In genomic region chr6:148177589-148178233, GRCh38 we compare ENCODE assay signal across 8 cellular contexts.
DNase-seq lines count a peak whose midpoint lies in the region; ATAC-seq, FAIRE-seq and TF ChIP-seq lines count a peak whose summit lies in the region.

No MANE protein-coding gene starts in this region.

- peaks cover 0 to 5% (median 2%) of the 10 kb centered on the region in 4 experiments; a peak in 3 of 7 replicates for H3K4me1 ChIP-seq in H1 (replicated peaks in 1 of 4; ENCODE audit: control insufficient read depth in 3 of 4, insufficient read depth in 4 of 4, low read length in 3 of 4)

- H3K4ac ChIP-seq in H1 (replicated peaks; ENCODE audit: insufficient read length, low read depth, low read length) = no peak overlapping the region

- CTCF ChIA-PET in H1 (lab: Charles Lee; ENCODE audit: partially characterized antibody) = interaction anchor here (0.5 to 3.2 kb wide), 59 partner anchors 8 to 796 kb away, joined by 3 to 25 read pairs (median 4); no protein-coding TSS in a partner anchor

- no peak overlapping the region for H3K23ac ChIP-seq in H1 (ENCODE audit: insufficient read length)

- 66% methylated on average over 10 of the region's 10 CpGs; no CpG with 5 or more reads in 1 of the 2 experiments for WGBS in H1 (ENCODE audit: extremely low coverage in 1 of 2, insufficient coverage in 1 of 2, insufficient read length in 1 of 2, insufficient replicate concordance in 2 of 2, low coverage in 1 of 2, low lambda C conversion rate in 2 of 2, missing lambda C conversion rate in 1 of 2), 2 experiments

- no peak overlapping the region for H4K8ac ChIP-seq in H1 (ENCODE audit: extremely low read depth, insufficient read depth, low read length)

- POLR2A ChIA-PET in H1 (lab: Charles Lee; ENCODE audit: partially characterized antibody) = no interaction called here

- H3K27ac ChIP-seq in H1 (ENCODE audit: low read depth, low read length) = no peak overlapping the region

- H3K18ac ChIP-seq in H1 (ENCODE audit: extremely low read depth, low read length) = no peak overlapping the region

- no peak overlapping the region for H2BK120ac ChIP-seq in H1 (replicated peaks; ENCODE audit: low read depth, low read length)

- H4K5ac ChIP-seq in H1 (ENCODE audit: insufficient read length, low read depth, low read length) = no peak overlapping the region

- no peak overlapping the region for H2BK5ac ChIP-seq in H1 (ENCODE audit: low read depth, low read length)

- no peaks in the 10 kb centered on the region for H3K36me3 ChIP-seq in H1 (ENCODE audit: control insufficient read depth in 2 of 4, insufficient read depth in 4 of 4, low read length in 3 of 4)

- H3K9me3 ChIP-seq in H1 (ENCODE audit: insufficient read depth in 2 of 2, low read depth in 1 of 2, low read length in 1 of 2) = peaks cover 0 to 6% of the 10 kb centered on the region in 2 experiments; a peak in 1 of 4 replicates

- TF ChIP-seq POLR2A in H1 (IDR thresholded peaks at IDR 0.05; ENCODE audit: control extremely low read depth in 1 of 2, low read depth in 2 of 2, low read length in 2 of 2) = no peak

- peak; percentile 80 for DNase-seq in DMS53 (lab: John Stamatoyannopoulos, UW)
- DNase-seq in HTR-8/SVneo (ENCODE audit: insufficient read length, low spot score) = peak; percentile 13
- DNase-seq in T-helper 9 cell = peak; percentile 38
- peak; percentile 50 to 89 for DNase-seq in H1 (ENCODE audit: low read depth in 1 of 2, low spot score in 2 of 2)
- DNase-seq in lung microvascular endothelial cell (ENCODE audit: low read depth in 2 of 2) = peak; percentile 74 to 78
- peak; percentile 52 for DNase-seq in ureter (ENCODE audit: low spot score)

- FAIRE-seq in HTR-8/SVneo (lab: Jason Lieb, UNC) = no peak
- peak; percentile 55 for FAIRE-seq in H1 (lab: Jason Lieb, UNC)

- no peak overlapping the region for H2AFZ ChIP-seq in H1 (ENCODE audit: low read length)

- H2BK12ac ChIP-seq in H1 (ENCODE audit: low read depth, low read length) = no peak overlapping the region

- H3K9ac ChIP-seq in H1 (replicated peaks in 1 of 4; ENCODE audit: extremely low read depth in 1 of 4, low read depth in 3 of 4, low read length in 3 of 4) = no peak overlapping the region

- H3K4me3 ChIP-seq in H1 (ENCODE audit: extremely low read depth in 1 of 4, insufficient read depth in 2 of 4, low read depth in 3 of 4, low read length in 4 of 4) = no peak overlapping the region

- no peak overlapping the region; the same call in 1 of the 2 replicates for H2AK5ac ChIP-seq in H1 (ENCODE audit: low read depth, low read length)

- peak; percentile 80 to 81 for TF ChIP-seq RAD21 in H1 (IDR thresholded peaks at IDR 0.05 in 1 of 2, conservative IDR thresholded peaks at IDR 0.05 in 1 of 2; ENCODE audit: low read depth in 2 of 2, low read length in 2 of 2)

- H3K23me2 ChIP-seq in H1 (ENCODE audit: low read depth, low read length) = no peaks in the 10 kb centered on the region

- no peak for TF ChIP-seq EP300 in H1 (IDR thresholded peaks at IDR 0.05; ENCODE audit: borderline replicate concordance in 1 of 2, low read depth in 2 of 2, low read length in 2 of 2)

- no peak overlapping the region for H3K14ac ChIP-seq in H1 (ENCODE audit: insufficient read length)

- no peaks in the 10 kb centered on the region for H3K79me1 ChIP-seq in H1 (ENCODE audit: low read depth, low read length)

- no peak overlapping the region for H2BK15ac ChIP-seq in H1 (ENCODE audit: low read length)

- TF ChIP-seq CTCF in H1 (IDR thresholded peaks at IDR 0.05; ENCODE audit: control extremely low read depth in 1 of 3, insufficient read depth in 1 of 3, low read depth in 1 of 3, low read length in 3 of 3) = peak; percentile 39 to 87 (median 71)

- ATAC-seq in HG03442 (IDR thresholded peaks at IDR 0.05; ENCODE audit: unreplicated experiment) = no peak
- ATAC-seq in GM21825 (IDR thresholded peaks at IDR 0.05; ENCODE audit: unreplicated experiment) = no peak

- no peak overlapping the region for H4K91ac ChIP-seq in H1 (replicated peaks; ENCODE audit: insufficient read length, low read length)

- H3K27me3 ChIP-seq in H1 (replicated peaks in 1 of 4; ENCODE audit: control insufficient read depth in 3 of 4, extremely low read depth in 1 of 4, insufficient read depth in 3 of 4, low read length in 3 of 4) = no peaks in the 10 kb centered on the region

- H3K79me2 ChIP-seq in H1 (ENCODE audit: control insufficient read depth in 1 of 2, insufficient read depth in 2 of 2, low read length in 2 of 2) = no peaks in the 10 kb centered on the region

- no peak overlapping the region for H2BK20ac ChIP-seq in H1 (ENCODE audit: low read length)

- H3K4me2 ChIP-seq in H1 (ENCODE audit: insufficient read depth in 1 of 2, low read depth in 2 of 2, low read length in 2 of 2) = no peak overlapping the region

- no peak overlapping the region for H3K56ac ChIP-seq in H1 (replicated peaks; ENCODE audit: insufficient read length, low read depth, low read length)

- no peaks in the 10 kb centered on the region for H4K20me1 ChIP-seq in H1 (replicated peaks in 1 of 2; ENCODE audit: control insufficient read depth in 1 of 2, insufficient read depth in 2 of 2, low read length in 2 of 2)

TF ChIP-seq in H1, 55 proteins besides CTCF, POLR2A, EP300 and RAD21:
- peak; percentile 41; the same call in 1 of the 2 replicates for TF ChIP-seq CEBPB (IDR thresholded peaks at IDR 0.05; ENCODE audit: low read depth, low read length)
- no peak for TF ChIP-seq TCF12 (IDR thresholded peaks at IDR 0.05; ENCODE audit: low read depth, low read length)
- no peak for TF ChIP-seq RBBP5 (IDR thresholded peaks at IDR 0.05; ENCODE audit: borderline replicate concordance, low read depth, low read length)
- no peak for TF ChIP-seq KDM5A (IDR thresholded peaks at IDR 0.05; ENCODE audit: low read length)
- no peak for TF ChIP-seq EZH2 (IDR thresholded peaks at IDR 0.05; ENCODE audit: low read depth, low read length, severe bottlenecking)
- TF ChIP-seq CBX8 (IDR thresholded peaks at IDR 0.05; ENCODE audit: borderline replicate concordance, low read depth, low read length) = no peak
- TF ChIP-seq YY1 (IDR thresholded peaks at IDR 0.05; ENCODE audit: low read depth, low read length) = no peak

Comparison
In these comparisons a context has a peak if more than half of its experiments do, and no peak if none do; other contexts are left out.
1. DNase-seq: peak in every context shown above with its lines; median percentile 80 in DMS53; 76 in lung microvascular endothelial cell; 70 in H1; 52 in ureter; 38 in T-helper 9 cell; 13 in HTR-8/SVneo.